Comparison of ENCODE assay signal across 1 cellular context in genomic region chr1:183933528-183934179, GRCh38.
TF ChIP-seq lines count a peak whose summit lies in the region.

No MANE protein-coding gene starts in this region.

TF ChIP-seq in K562, 482 proteins besides CTCF, POLR2A, EP300 and RAD21 (continued from another document):
- TF ChIP-seq ZNF280B (CRISPR knock-in tag; IDR thresholded peaks at IDR 0.05): no peak
